Comparison of ENCODE assay signal across 38 cellular contexts in the genomic region with DNA sequence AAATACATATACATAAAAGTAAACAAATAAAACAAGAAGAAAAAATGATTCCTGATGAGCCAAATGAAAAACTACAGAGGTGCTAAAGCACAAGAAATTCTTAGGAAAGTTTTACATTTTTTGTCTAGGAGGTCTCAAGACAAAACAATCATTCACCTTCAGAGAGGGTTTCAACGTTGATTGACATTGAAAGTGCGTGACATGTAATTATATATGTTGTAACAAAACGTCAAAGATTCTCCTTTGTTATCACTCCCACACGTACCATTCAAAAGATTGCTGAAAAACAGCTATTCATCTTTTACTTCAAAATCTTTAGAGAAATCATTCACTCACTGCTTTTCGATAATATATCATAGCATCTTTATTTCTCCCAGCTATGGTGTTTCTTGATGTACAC.
"Had no signal": no experiment of that assay in that cellular context is flagged by ENCODE, and none has a peak within 500 bp of the region (broad histone marks: within the 10 kb centered on the region; RNA-seq: fewer than 3 reads in every experiment).

No MANE protein-coding gene starts in this region.

- H3K4me3 Mint-ChIP-seq: activated naive CD4-positive, alpha-beta T cell treated with anti-CD3 and anti-CD28 coated beads for 36 hours; activated naive CD4-positive, alpha-beta T cell treated with anti-CD3 and anti-CD28 coated beads, Interleukin-2, amount 10 ng/mL, durations not matched to agents 7 days and 5 days; activated naive CD4-positive, alpha-beta T cell treated with anti-CD3 and anti-CD28 coated beads, Interleukin-2, amount 50 U/mL, for 24 hours; activated naive CD8-positive, alpha-beta T cell; activated naive CD8-positive, alpha-beta T cell treated with anti-CD3 and anti-CD28 coated beads for 36 hours; activated naive CD8-positive, alpha-beta T cell treated with anti-CD3 and anti-CD28 coated beads, Interleukin-2, amount 10 ng/mL, durations not matched to agents 7 days and 5 days; activated naive CD8-positive, alpha-beta T cell treated with anti-CD3 and anti-CD28 coated beads, Interleukin-2, amount 50 U/mL, for 24 hours; activated T-cell treated with anti-CD3 and anti-CD28 coated beads, Interleukin-2, amount 50 U/mL, for 24 hours; activated T-cell treated with anti-CD3 and anti-CD28 coated beads, Interleukin-2, amount 50 U/mL, for 4 hours; activated T-cell treated with anti-CD3 and anti-CD28 coated beads, Interleukin-2, amount 50 U/mL, for 72 hours; activated T-helper 1 cell treated with anti-CD3 and anti-CD28 coated beads, Interleukin-12 subunit alpha, Interleukin-12 subunit beta, Interleukin-2, Interleukin-4 antibody, amounts not matched to agents 30 ng/mL and 10 ng/mL and 1 ng/mL, durations not matched to agents 14 hours and 24 hours and 36 hours; activated T-helper 17 cell treated with anti-CD3 and anti-CD28 coated beads, Interleukin-2, amount 50 U/mL, for 72 hours; brain; central memory CD8-positive, alpha-beta T cell had no signal

- DNase-seq: activated effector memory CD4-positive, alpha-beta T cell treated with anti-CD3 and anti-CD28 coated beads, Interleukin-2, amount 50 U/mL, for 16 hours; activated effector memory CD4-positive, alpha-beta T cell treated with Interleukin-2 at 50 U/mL for 16 hours; activated gamma-delta T cell; activated gamma-delta T cell treated with Interleukin-2 at 50 U/mL for 16 hours; activated naive CD4-positive, alpha-beta T cell; activated naive CD4-positive, alpha-beta T cell treated with anti-CD3 and anti-CD28 coated beads for 36 hours; activated naive CD4-positive, alpha-beta T cell treated with anti-CD3 and anti-CD28 coated beads, Interleukin-2, amount 10 ng/mL, durations not matched to agents 7 days and 5 days; activated naive CD4-positive, alpha-beta T cell treated with anti-CD3 and anti-CD28 coated beads, Interleukin-2, amount 50 U/mL, for 16 hours; activated naive CD4-positive, alpha-beta T cell treated with Interleukin-2 at 50 U/mL for 16 hours; activated naive CD8-positive, alpha-beta T cell treated with anti-CD3 and anti-CD28 coated beads for 36 hours; activated naive CD8-positive, alpha-beta T cell treated with anti-CD3 and anti-CD28 coated beads, Interleukin-2, amount 10 ng/mL, durations not matched to agents 7 days and 5 days; activated naive CD8-positive, alpha-beta T cell treated with anti-CD3 and anti-CD28 coated beads, Interleukin-2, amount 50 U/mL, for 24 hours; activated T-cell treated with anti-CD3 and anti-CD28 coated beads, Interleukin-2, amount 50 U/mL, for 1 hour; activated T-cell treated with anti-CD3 and anti-CD28 coated beads, Interleukin-2, amount 50 U/mL, for 24 hours; activated T-cell treated with anti-CD3 and anti-CD28 coated beads, Interleukin-2, amount 50 U/mL, for 4 hours; activated T-cell treated with anti-CD3 and anti-CD28 coated beads, Interleukin-2, amount 50 U/mL, for 48 hours; activated T-cell treated with anti-CD3 and anti-CD28 coated beads, Interleukin-2, amount 50 U/mL, for 72 hours; adrenal gland; amniotic stem cell; amygdala; anterior cingulate cortex; aorta; body of pancreas; brain microvascular endothelial cell; caudate nucleus; central memory CD4-positive, alpha-beta T cell; cerebellar nuclear complex had no signal

- H3K27me3 ChIP-seq: adrenal gland, ascending aorta, body of pancreas, brain microvascular endothelial cell, breast epithelium, cardiac muscle cell had no signal

- H3K9me3 ChIP-seq: adrenal gland, ascending aorta, body of pancreas, breast epithelium had no signal

- H3K27me3 Mint-ChIP-seq: activated naive CD4-positive, alpha-beta T cell treated with anti-CD3 and anti-CD28 coated beads, Interleukin-2, amount 10 ng/mL, durations not matched to agents 7 days and 5 days; activated naive CD4-positive, alpha-beta T cell treated with anti-CD3 and anti-CD28 coated beads, Interleukin-2, amount 50 U/mL, for 24 hours; activated naive CD8-positive, alpha-beta T cell; activated naive CD8-positive, alpha-beta T cell treated with anti-CD3 and anti-CD28 coated beads for 36 hours; activated naive CD8-positive, alpha-beta T cell treated with anti-CD3 and anti-CD28 coated beads, Interleukin-2, amount 10 ng/mL, durations not matched to agents 7 days and 5 days; activated naive CD8-positive, alpha-beta T cell treated with anti-CD3 and anti-CD28 coated beads, Interleukin-2, amount 50 U/mL, for 24 hours; activated T-cell treated with anti-CD3 and anti-CD28 coated beads, Interleukin-2, amount 50 U/mL, for 24 hours; activated T-helper 17 cell treated with anti-CD3 and anti-CD28 coated beads, Interleukin-2, amount 50 U/mL, for 72 hours; brain; central memory CD8-positive, alpha-beta T cell had no signal

- H3K36me3 ChIP-seq: adrenal gland, ascending aorta, brain microvascular endothelial cell, breast epithelium, cardiac muscle cell had no signal

- H3K9me3 Mint-ChIP-seq: activated naive CD4-positive, alpha-beta T cell treated with anti-CD3 and anti-CD28 coated beads, Interleukin-2, amount 50 U/mL, for 24 hours had no signal

- H3K27ac Mint-ChIP-seq: activated naive CD4-positive, alpha-beta T cell treated with anti-CD3 and anti-CD28 coated beads for 36 hours; activated naive CD4-positive, alpha-beta T cell treated with anti-CD3 and anti-CD28 coated beads, Interleukin-2, amount 10 ng/mL, durations not matched to agents 7 days and 5 days; activated naive CD4-positive, alpha-beta T cell treated with anti-CD3 and anti-CD28 coated beads, Interleukin-2, amount 50 U/mL, for 24 hours; activated naive CD4-positive, alpha-beta T cell treated with anti-CD3 and anti-CD28 coated beads, Interleukin-2, amount 50 U/mL, for 72 hours; activated naive CD8-positive, alpha-beta T cell; activated naive CD8-positive, alpha-beta T cell treated with anti-CD3 and anti-CD28 coated beads for 36 hours; activated naive CD8-positive, alpha-beta T cell treated with anti-CD3 and anti-CD28 coated beads, Interleukin-2, amount 10 ng/mL, durations not matched to agents 7 days and 5 days; activated naive CD8-positive, alpha-beta T cell treated with anti-CD3 and anti-CD28 coated beads, Interleukin-2, amount 50 U/mL, for 24 hours; activated T-cell treated with anti-CD3 and anti-CD28 coated beads, Interleukin-2, amount 50 U/mL, for 24 hours; activated T-cell treated with anti-CD3 and anti-CD28 coated beads, Interleukin-2, amount 50 U/mL, for 72 hours; activated T-helper 1 cell treated with anti-CD3 and anti-CD28 coated beads, Interleukin-12 subunit alpha, Interleukin-12 subunit beta, Interleukin-2, Interleukin-4 antibody, amounts not matched to agents 30 ng/mL and 10 ng/mL and 1 ng/mL, durations not matched to agents 14 hours and 24 hours and 36 hours; activated T-helper 17 cell treated with anti-CD3 and anti-CD28 coated beads, Interleukin-2, amount 50 U/mL, for 72 hours; activated T-helper 2 cell treated with anti-CD3 and anti-CD28 coated beads, Interferon-gamma antibody, Interleukin-2, Interleukin-4, amounts not matched to agents 10 μg/mL and 5 μg/mL and 100 μg/mL, durations not matched to agents 14 hours and 24 hours and 36 hours; brain had no signal

- H3K36me3 Mint-ChIP-seq: activated naive CD4-positive, alpha-beta T cell treated with anti-CD3 and anti-CD28 coated beads, Interleukin-2, amount 10 ng/mL, durations not matched to agents 7 days and 5 days; activated naive CD4-positive, alpha-beta T cell treated with anti-CD3 and anti-CD28 coated beads, Interleukin-2, amount 50 U/mL, for 24 hours; activated naive CD4-positive, alpha-beta T cell treated with anti-CD3 and anti-CD28 coated beads, Interleukin-2, amount 50 U/mL, for 72 hours; activated naive CD8-positive, alpha-beta T cell; activated naive CD8-positive, alpha-beta T cell treated with anti-CD3 and anti-CD28 coated beads for 36 hours; activated naive CD8-positive, alpha-beta T cell treated with anti-CD3 and anti-CD28 coated beads, Interleukin-2, amount 10 ng/mL, durations not matched to agents 7 days and 5 days; brain had no signal

- ATAC-seq: activated naive CD4-positive, alpha-beta T cell treated with anti-CD3 and anti-CD28 coated beads, Interleukin-2, amount 50 U/mL, for 72 hours; activated naive CD8-positive, alpha-beta T cell treated with anti-CD3 and anti-CD28 coated beads, Interleukin-2, amount 50 U/mL, for 24 hours; activated T-cell treated with anti-CD3 and anti-CD28 coated beads, Interleukin-2, amount 50 U/mL, for 4 hours; activated T-cell treated with anti-CD3 and anti-CD28 coated beads, Interleukin-2, amount 50 U/mL, for 72 hours; activated T-helper 17 cell treated with anti-CD3 and anti-CD28 coated beads, Interleukin-2, amount 50 U/mL, for 72 hours; body of pancreas had no signal

- H3K4me1 Mint-ChIP-seq: activated naive CD4-positive, alpha-beta T cell treated with anti-CD3 and anti-CD28 coated beads, Interleukin-2, amount 10 ng/mL, durations not matched to agents 7 days and 5 days; activated naive CD4-positive, alpha-beta T cell treated with anti-CD3 and anti-CD28 coated beads, Interleukin-2, amount 50 U/mL, for 24 hours; activated naive CD8-positive, alpha-beta T cell treated with anti-CD3 and anti-CD28 coated beads for 36 hours; activated naive CD8-positive, alpha-beta T cell treated with anti-CD3 and anti-CD28 coated beads, Interleukin-2, amount 10 ng/mL, durations not matched to agents 7 days and 5 days; activated naive CD8-positive, alpha-beta T cell treated with anti-CD3 and anti-CD28 coated beads, Interleukin-2, amount 50 U/mL, for 24 hours; activated T-helper 17 cell treated with anti-CD3 and anti-CD28 coated beads, Interleukin-2, amount 50 U/mL, for 72 hours; brain; central memory CD8-positive, alpha-beta T cell had no signal

- H3K4me3 ChIP-seq: adrenal gland, ascending aorta, body of pancreas, breast epithelium, cardiac muscle cell had no signal

- H3K4me1 ChIP-seq: adrenal gland, ascending aorta, body of pancreas, breast epithelium had no signal

- H3K27ac ChIP-seq: adrenal gland, ascending aorta, body of pancreas, brain microvascular endothelial cell, breast epithelium, cardiac muscle cell had no signal
